Comparison of ENCODE assay signal across 10 cellular contexts in genomic region chr4:98930311-98930865, GRCh38. TPM values are rescaled to one million over a fixed set of nuclear protein-coding genes. Genes with fewer than 3 reads are reported as not detected.
DNase-seq lines count a peak whose midpoint lies in the region; ATAC-seq lines count a peak whose summit lies in the region.
"Had no signal": no experiment of that assay in that cellular context is flagged by ENCODE, and none has a peak within 500 bp of the region (broad histone marks: within the 10 kb centered on the region; RNA-seq: fewer than 3 reads in every experiment).

No MANE protein-coding gene starts in this region.

- DNase-seq in MG63 = no peak
- DNase-seq in central memory CD8-positive, alpha-beta T cell (ENCODE audit: low spot score in 2 of 2) = no peak
- no peak for DNase-seq in natural killer cell treated with Interleukin-12 subunit alpha and Interleukin-12 subunit beta and Interleukin-15 and Interleukin-18, amount 100 ng/mL, for 72 hours (ENCODE audit: low spot score)
- no peak for DNase-seq in retina
- DNase-seq in NCI-H1092 treated with DMSO at 0.1 percent for 48 hours (lab: John Stamatoyannopoulos, UW) = no peak
- DNase-seq in glomerular visceral epithelial cell (ENCODE audit: extremely low spot score) = no peak
- no peak for DNase-seq in SIG-M5 treated with dmso at 0.1 percent for 504 hours (lab: John Stamatoyannopoulos, UW; ENCODE audit: unreplicated experiment)
- DNase-seq: NCI-H2029 had no signal

- no peak for ATAC-seq in central memory CD8-positive, alpha-beta T cell (replicated peaks; ENCODE audit: extremely low read depth, poor library complexity, severe bottlenecking)
- ATAC-seq in natural killer cell treated with Interleukin-12 subunit alpha and Interleukin-12 subunit beta and Interleukin-15 and Interleukin-18, amount 100 ng/mL, for 72 hours = no peak

- H4K20me1 ChIP-seq in BLaER1 treated with 17β-estradiol and CSF1 and Interleukin-3, amounts not matched to agents 10 nM and 100 nM = peaks cover 25 to 31% (median 27%) of the 10 kb centered on the region in 11 experiments; a peak in 21 of 22 replicates

- peaks cover 28% of the 10 kb centered on the region for H3K36me3 Mint-ChIP-seq in central memory CD8-positive, alpha-beta T cell (ENCODE audit: insufficient read depth)
- peaks cover 4% of the 10 kb centered on the region for H3K36me3 Mint-ChIP-seq in natural killer cell treated with Interleukin-12 subunit alpha and Interleukin-12 subunit beta and Interleukin-15 and Interleukin-18, amount 100 ng/mL, for 72 hours

- peaks cover 0 to 29% (median 20%) of the 10 kb centered on the region in 11 experiments; a peak in 16 of 22 replicates for H3K9me3 ChIP-seq in BLaER1 treated with 17β-estradiol and CSF1 and Interleukin-3, amounts not matched to agents 10 nM and 100 nM (replicated peaks in 1 of 11)
- H3K9me3 ChIP-seq in MG63 = no peaks in the 10 kb centered on the region

- H3K27me3 ChIP-seq in BLaER1 treated with 17β-estradiol and CSF1 and Interleukin-3, amounts not matched to agents 10 nM and 100 nM = no peaks in the 10 kb centered on the region
- no peaks in the 10 kb centered on the region for H3K27me3 ChIP-seq in MG63
- H3K27me3 ChIP-seq: cardiac muscle cell had no signal

- peaks cover 25% of the 10 kb centered on the region for H3K4me1 Mint-ChIP-seq in central memory CD8-positive, alpha-beta T cell
- peaks cover 21 to 27% of the 10 kb centered on the region in 2 donors for H3K4me1 Mint-ChIP-seq in natural killer cell treated with Interleukin-12 subunit alpha and Interleukin-12 subunit beta and Interleukin-15 and Interleukin-18, amount 100 ng/mL, for 72 hours (ENCODE audit: low read depth in 2 of 2)

- H3K4me3 ChIP-seq in BLaER1 treated with 17β-estradiol and CSF1 and Interleukin-3, amounts not matched to agents 10 nM and 100 nM = peak overlapping the region; percentile 86 to 99 (median 95); a peak in 17 of 20 replicates
- peak overlapping the region; percentile 96 for H3K4me3 ChIP-seq in MG63

- H3K9ac ChIP-seq in BLaER1 treated with 17β-estradiol and CSF1 and Interleukin-3, amounts not matched to agents 10 nM and 100 nM = peak overlapping the region in 9 of 11 experiments; percentile 88 to 99 (median 98); a peak in 15 of 22 replicates

- peak overlapping the region; percentile 95 for H3K4me3 Mint-ChIP-seq in central memory CD8-positive, alpha-beta T cell
- peak overlapping the region; percentile 99 for H3K4me3 Mint-ChIP-seq in natural killer cell treated with Interleukin-12 subunit alpha and Interleukin-12 subunit beta and Interleukin-15 and Interleukin-18, amount 100 ng/mL, for 72 hours

- H3K4me1 ChIP-seq in BLaER1 treated with 17β-estradiol and CSF1 and Interleukin-3, amounts not matched to agents 10 nM and 100 nM = peaks cover 28 to 64% (median 43%) of the 10 kb centered on the region in 10 experiments

- H3K4me2 ChIP-seq in BLaER1 treated with 17β-estradiol and CSF1 and Interleukin-3, amounts not matched to agents 10 nM and 100 nM = peak overlapping the region; percentile 79 to 91 (median 84)

- H3K36me3 ChIP-seq in BLaER1 treated with 17β-estradiol and CSF1 and Interleukin-3, amounts not matched to agents 10 nM and 100 nM = peaks cover 8 to 17% (median 11%) of the 10 kb centered on the region in 11 experiments
- H3K36me3 ChIP-seq in MG63 = peaks cover 15% of the 10 kb centered on the region
- H3K36me3 ChIP-seq: cardiac muscle cell had no signal

- no peaks in the 10 kb centered on the region for H3K9me3 Mint-ChIP-seq in central memory CD8-positive, alpha-beta T cell
- no peaks in the 10 kb centered on the region for H3K9me3 Mint-ChIP-seq in natural killer cell treated with Interleukin-12 subunit alpha and Interleukin-12 subunit beta and Interleukin-15 and Interleukin-18, amount 100 ng/mL, for 72 hours

- H3K27ac Mint-ChIP-seq in central memory CD8-positive, alpha-beta T cell (ENCODE audit: low read depth) = peak overlapping the region; percentile 91
- H3K27ac Mint-ChIP-seq in natural killer cell treated with Interleukin-12 subunit alpha and Interleukin-12 subunit beta and Interleukin-15 and Interleukin-18, amount 100 ng/mL, for 72 hours = peak overlapping the region; percentile 98 to 99

- H3K27ac ChIP-seq in BLaER1 treated with 17β-estradiol and CSF1 and Interleukin-3, amounts not matched to agents 10 nM and 100 nM = peak overlapping the region in 8 of 11 experiments; percentile 82 to 98 (median 97); a peak in 16 of 22 replicates

- no peaks in the 10 kb centered on the region for H3K27me3 Mint-ChIP-seq in central memory CD8-positive, alpha-beta T cell
- no peaks in the 10 kb centered on the region for H3K27me3 Mint-ChIP-seq in natural killer cell treated with Interleukin-12 subunit alpha and Interleukin-12 subunit beta and Interleukin-15 and Interleukin-18, amount 100 ng/mL, for 72 hours

RNA-seq across cellular contexts. Expression of gene EIF4E, which starts 1.5 kb away (rescaled TPM):
- 81.2 and 236 TPM in 2 replicates for total RNA-seq in MG63 (2014; rRNA removed; shearing (Covaris generic); ENCODE audit: low replicate concordance)
- total RNA-seq in natural killer cell treated with Interleukin-12 subunit alpha and Interleukin-12 subunit beta and Interleukin-15 and Interleukin-18, amount 100 ng/mL, for 72 hours = 100 to 1,000 TPM; 106 to 107 TPM
